In the genomic region with DNA sequence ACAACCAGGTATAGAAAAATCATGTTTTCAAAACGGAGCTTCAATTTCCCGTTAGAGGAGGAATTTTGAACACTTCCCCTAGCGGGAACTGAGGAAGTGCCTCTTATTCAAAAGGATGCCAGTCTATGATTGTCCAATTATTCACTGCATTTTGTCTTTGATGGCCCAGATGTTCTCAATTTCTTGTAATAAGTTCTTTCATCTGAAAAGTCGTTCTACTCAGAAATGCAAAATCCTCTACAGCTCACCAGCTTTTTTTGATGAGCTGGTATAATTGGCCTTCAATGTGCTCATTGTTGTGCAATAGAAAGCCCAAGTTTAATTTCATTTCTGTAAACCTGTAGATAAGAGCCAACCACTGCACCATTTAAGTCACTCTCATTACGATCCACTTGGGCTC, we compare ENCODE assay signal across 22 cellular contexts.
"Had no signal": no experiment of that assay in that cellular context is flagged by ENCODE, and none has a peak within 500 bp of the region (broad histone marks: within the 10 kb centered on the region; RNA-seq: fewer than 3 reads in every experiment).

No MANE protein-coding gene starts in this region.

- H3K4me2 ChIP-seq: neural progenitor cell had no signal

- H3K27me3 ChIP-seq: adrenal gland, gastroesophageal sphincter, neural progenitor cell, tibial artery had no signal

- H2AFZ ChIP-seq: neural progenitor cell had no signal

- H3K9me3 ChIP-seq: adrenal gland had no signal

- ATAC-seq: activated CD8-positive, alpha-beta T cell treated with anti-CD3 and anti-CD28 coated beads for 36 hours; activated naive CD4-positive, alpha-beta T cell treated with anti-CD3 and anti-CD28 coated beads, Interleukin-2, amount 50 U/mL, for 72 hours; effector memory CD8-positive, alpha-beta T cell; esophagus mucosa; gastroesophageal sphincter; left ventricle myocardium superior; naive thymus-derived CD8-positive, alpha-beta T cell; stimulated activated naive CD8-positive, alpha-beta T cell treated with anti-CD3 and anti-CD28 coated beads, Interleukin-15, Interleukin-2, amounts not matched to agents 100 U/mL and 50 U/mL, for 24 hours had no signal

- H3K4me3 ChIP-seq: adrenal gland, dorsolateral prefrontal cortex, gastroesophageal sphincter, neural progenitor cell, tibial artery had no signal

- H3K4me1 ChIP-seq: adrenal gland, neural progenitor cell, tibial artery had no signal

- H3K27ac ChIP-seq: adrenal gland, dorsolateral prefrontal cortex, gastroesophageal sphincter, neural progenitor cell, tibial artery, WERI-Rb-1 had no signal

- H3K36me3 ChIP-seq: adrenal gland, gastroesophageal sphincter, neural progenitor cell, tibial artery, WERI-Rb-1 had no signal

- H3K9ac ChIP-seq: neural progenitor cell had no signal

- DNase-seq: activated CD4-positive, alpha-beta T cell treated with anti-CD3 and anti-CD28 coated beads, Interleukin-2, amount 10 ng/mL, durations not matched to agents 7 days and 5 days; activated CD4-positive, CD25-positive, alpha-beta regulatory T cell treated with anti-CD3 and anti-CD28 coated beads, Interleukin-2, amount 50 U/mL, for 72 hours; activated CD8-positive, alpha-beta T cell treated with anti-CD3 and anti-CD28 coated beads for 36 hours; activated gamma-delta T cell treated with Interleukin-2 at 50 U/mL for 16 hours; adrenal gland; dorsolateral prefrontal cortex; effector memory CD8-positive, alpha-beta T cell; hypothalamus; left ventricle myocardium superior; mammary epithelial cell; naive thymus-derived CD8-positive, alpha-beta T cell; retina; stimulated activated CD4-positive, alpha-beta T cell treated with anti-CD3 and anti-CD28 coated beads, Interleukin-4, amount 100 ng/mL, for 24 hours; stimulated activated naive CD8-positive, alpha-beta T cell treated with anti-CD3 and anti-CD28 coated beads, Interleukin-15, Interleukin-2, amounts not matched to agents 100 U/mL and 50 U/mL, for 24 hours; substantia nigra; T-helper 2 cell; tibial artery; WERI-Rb-1 had no signal
